Comparison of ENCODE assay signal across 35 cellular contexts in genomic region chr5:159481751-159482150, GRCh38.
"Had no signal": no experiment of that assay in that cellular context is flagged by ENCODE, and none has a peak within 500 bp of the region (broad histone marks: within the 10 kb centered on the region; RNA-seq: fewer than 3 reads in every experiment).

No MANE protein-coding gene starts in this region.

- H3K4me2 ChIP-seq: KMS-11 had no signal

- H3K27me3 ChIP-seq: MG63 had no signal

- H3K27ac ChIP-seq: KMS-11 had no signal

- H3K36me3 ChIP-seq: MG63 had no signal

- DNase-seq: Karpas-422, Kasumi-1, KBM-7, KG1, MG63, MM.1S, MV-4-11, NCI-H1048, NCI-H1092, NCI-H1092 treated with DMSO at 0.1 percent for 48 hours, NCI-H1105, NCI-H1105 treated with DMSO at 0.1 percent for 48 hours, NCI-H1417, NCI-H1417 treated with DMSO at 0.1 percent for 48 hours, NCI-H1436, NCI-H1436 treated with DMSO at 0.1 percent for 48 hours, NCI-H146, NCI-H1694, NCI-H1694 treated with DMSO at 0.1 percent for 48 hours, NCI-H187, NCI-H187 treated with DMSO at 0.1 percent for 48 hours, NCI-H1930, NCI-H2029, NCI-H2029 treated with DMSO at 0.1 percent for 48 hours, NCI-H2081, NCI-H2081 treated with DMSO at 0.1 percent for 48 hours, NCI-H2107, NCI-H2171, NCI-H2171 treated with DMSO at 0.1 percent for 48 hours, NCI-H2227 treated with DMSO at 0.1 percent for 48 hours, NCI-H226, NCI-H345, NCI-H446, NCI-H446 treated with DMSO at 0.1 percent for 48 hours had no signal

- H3K4me3 ChIP-seq: MG63 had no signal

- H3K9ac ChIP-seq: KMS-11 had no signal
